ENCODE assay signal across 1 cellular context in genomic region chr4:103198111-103198765, GRCh38.
A peak's percentile ranks its signal among the peaks of the same experiment; 100 is the strongest.
TF ChIP-seq lines count a peak whose summit lies in the region.

Gene CENPE (minus strand): TSS chr4:103198343. CDS start chr4:103198319, 24 bp downstream.

TF ChIP-seq in HepG2, 621 proteins besides CTCF, POLR2A, EP300 and RAD21 (continued from another document and continues in another):
- TF ChIP-seq, protein P1, sequence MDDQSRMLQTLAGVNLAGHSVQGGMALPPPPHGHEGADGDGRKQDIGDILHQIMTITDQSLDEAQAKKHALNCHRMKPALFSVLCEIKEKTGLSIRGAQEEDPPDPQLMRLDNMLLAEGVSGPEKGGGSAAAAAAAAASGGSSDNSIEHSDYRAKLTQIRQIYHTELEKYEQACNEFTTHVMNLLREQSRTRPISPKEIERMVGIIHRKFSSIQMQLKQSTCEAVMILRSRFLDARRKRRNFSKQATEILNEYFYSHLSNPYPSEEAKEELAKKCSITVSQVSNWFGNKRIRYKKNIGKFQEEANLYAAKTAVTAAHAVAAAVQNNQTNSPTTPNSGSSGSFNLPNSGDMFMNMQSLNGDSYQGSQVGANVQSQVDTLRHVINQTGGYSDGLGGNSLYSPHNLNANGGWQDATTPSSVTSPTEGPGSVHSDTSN (CRISPR knock-in tag; IDR thresholded peaks at IDR 0.05; ENCODE audit: borderline replicate concordance): no peak
- peak; percentile 99 for TF ChIP-seq ZFP91 (CRISPR knock-in tag; IDR thresholded peaks at IDR 0.05; ENCODE audit: borderline replicate concordance)
- TF ChIP-seq AKAP8 (CRISPR knock-in tag; IDR thresholded peaks at IDR 0.05): no peak
- TF ChIP-seq MED8 (CRISPR knock-in tag; IDR thresholded peaks at IDR 0.05; ENCODE audit: insufficient replicate concordance): no peak
- TF ChIP-seq ZNF207 (IDR thresholded peaks at IDR 0.05; ENCODE audit: borderline replicate concordance): no peak
- TF ChIP-seq GABPA (IDR thresholded peaks at IDR 0.05; ENCODE audit: low read depth, low read length): no peak
- TF ChIP-seq GABPA (CRISPR knock-in tag; IDR thresholded peaks at IDR 0.05; ENCODE audit: low read depth): 0 out of 2 replicates have a peak, but pooled peaks have one; percentile 15
- TF ChIP-seq KDM2A (CRISPR knock-in tag; IDR thresholded peaks at IDR 0.05; ENCODE audit: borderline replicate concordance, low read depth): peak; percentile 84
- TF ChIP-seq, protein P2, sequence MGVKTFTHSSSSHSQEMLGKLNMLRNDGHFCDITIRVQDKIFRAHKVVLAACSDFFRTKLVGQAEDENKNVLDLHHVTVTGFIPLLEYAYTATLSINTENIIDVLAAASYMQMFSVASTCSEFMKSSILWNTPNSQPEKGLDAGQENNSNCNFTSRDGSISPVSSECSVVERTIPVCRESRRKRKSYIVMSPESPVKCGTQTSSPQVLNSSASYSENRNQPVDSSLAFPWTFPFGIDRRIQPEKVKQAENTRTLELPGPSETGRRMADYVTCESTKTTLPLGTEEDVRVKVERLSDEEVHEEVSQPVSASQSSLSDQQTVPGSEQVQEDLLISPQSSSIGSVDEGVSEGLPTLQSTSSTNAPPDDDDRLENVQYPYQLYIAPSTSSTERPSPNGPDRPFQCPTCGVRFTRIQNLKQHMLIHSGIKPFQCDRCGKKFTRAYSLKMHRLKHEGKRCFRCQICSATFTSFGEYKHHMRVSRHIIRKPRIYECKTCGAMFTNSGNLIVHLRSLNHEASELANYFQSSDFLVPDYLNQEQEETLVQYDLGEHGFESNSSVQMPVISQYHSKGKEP (CRISPR knock-in tag; IDR thresholded peaks at IDR 0.05): no peak
- TF ChIP-seq, protein P3, sequence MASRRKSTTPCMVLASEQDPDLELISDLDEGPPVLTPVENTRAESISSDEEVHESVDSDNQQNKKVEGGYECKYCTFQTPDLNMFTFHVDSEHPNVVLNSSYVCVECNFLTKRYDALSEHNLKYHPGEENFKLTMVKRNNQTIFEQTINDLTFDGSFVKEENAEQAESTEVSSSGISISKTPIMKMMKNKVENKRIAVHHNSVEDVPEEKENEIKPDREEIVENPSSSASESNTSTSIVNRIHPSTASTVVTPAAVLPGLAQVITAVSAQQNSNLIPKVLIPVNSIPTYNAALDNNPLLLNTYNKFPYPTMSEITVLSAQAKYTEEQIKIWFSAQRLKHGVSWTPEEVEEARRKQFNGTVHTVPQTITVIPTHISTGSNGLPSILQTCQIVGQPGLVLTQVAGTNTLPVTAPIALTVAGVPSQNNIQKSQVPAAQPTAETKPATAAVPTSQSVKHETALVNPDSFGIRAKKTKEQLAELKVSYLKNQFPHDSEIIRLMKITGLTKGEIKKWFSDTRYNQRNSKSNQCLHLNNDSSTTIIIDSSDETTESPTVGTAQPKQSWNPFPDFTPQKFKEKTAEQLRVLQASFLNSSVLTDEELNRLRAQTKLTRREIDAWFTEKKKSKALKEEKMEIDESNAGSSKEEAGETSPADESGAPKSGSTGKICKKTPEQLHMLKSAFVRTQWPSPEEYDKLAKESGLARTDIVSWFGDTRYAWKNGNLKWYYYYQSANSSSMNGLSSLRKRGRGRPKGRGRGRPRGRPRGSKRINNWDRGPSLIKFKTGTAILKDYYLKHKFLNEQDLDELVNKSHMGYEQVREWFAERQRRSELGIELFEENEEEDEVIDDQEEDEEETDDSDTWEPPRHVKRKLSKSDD (CRISPR knock-in tag; IDR thresholded peaks at IDR 0.05; ENCODE audit: low read depth): no peak; the same call in 1 of the 2 replicates
- no peak for TF ChIP-seq ZNF326 (CRISPR knock-in tag; IDR thresholded peaks at IDR 0.05; ENCODE audit: borderline replicate concordance)
- TF ChIP-seq TBX3 (IDR thresholded peaks at IDR 0.05; ENCODE audit: borderline replicate concordance): no peak
- no peak for TF ChIP-seq IRX3 (CRISPR knock-in tag; IDR thresholded peaks at IDR 0.05; ENCODE audit: borderline replicate concordance, low read depth)
- peak; percentile 100 for TF ChIP-seq PRDM10 (CRISPR knock-in tag; IDR thresholded peaks at IDR 0.05; ENCODE audit: low read depth)
- TF ChIP-seq SMARCC2 (IDR thresholded peaks at IDR 0.05): no peak
- TF ChIP-seq, protein P4, sequence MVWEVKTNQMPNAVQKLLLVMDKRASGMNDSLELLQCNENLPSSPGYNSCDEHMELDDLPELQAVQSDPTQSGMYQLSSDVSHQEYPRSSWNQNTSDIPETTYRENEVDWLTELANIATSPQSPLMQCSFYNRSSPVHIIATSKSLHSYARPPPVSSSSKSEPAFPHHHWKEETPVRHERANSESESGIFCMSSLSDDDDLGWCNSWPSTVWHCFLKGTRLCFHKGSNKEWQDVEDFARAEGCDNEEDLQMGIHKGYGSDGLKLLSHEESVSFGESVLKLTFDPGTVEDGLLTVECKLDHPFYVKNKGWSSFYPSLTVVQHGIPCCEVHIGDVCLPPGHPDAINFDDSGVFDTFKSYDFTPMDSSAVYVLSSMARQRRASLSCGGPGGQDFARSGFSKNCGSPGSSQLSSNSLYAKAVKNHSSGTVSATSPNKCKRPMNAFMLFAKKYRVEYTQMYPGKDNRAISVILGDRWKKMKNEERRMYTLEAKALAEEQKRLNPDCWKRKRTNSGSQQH (CRISPR knock-in tag; IDR thresholded peaks at IDR 0.05; ENCODE audit: low read depth): peak; percentile 47; the same call in 1 of the 2 replicates
- TF ChIP-seq ZFYVE20 (CRISPR knock-in tag; IDR thresholded peaks at IDR 0.05; ENCODE audit: borderline replicate concordance, low read depth): no peak
- TF ChIP-seq ZNF7 (CRISPR knock-in tag; IDR thresholded peaks at IDR 0.05): no peak
- no peak for TF ChIP-seq ZNF24 (IDR thresholded peaks at IDR 0.05)
- TF ChIP-seq ZNF660 (CRISPR knock-in tag; IDR thresholded peaks at IDR 0.05; ENCODE audit: borderline replicate concordance, low read depth): no peak
- 0 out of 2 replicates have a peak, but pooled peaks have one; percentile 61 for TF ChIP-seq ZNF343 (CRISPR knock-in tag; IDR thresholded peaks at IDR 0.05)
- no peak for TF ChIP-seq GPN1 (CRISPR knock-in tag; IDR thresholded peaks at IDR 0.05; ENCODE audit: borderline replicate concordance)
- TF ChIP-seq ZNF576 (CRISPR knock-in tag; IDR thresholded peaks at IDR 0.05): no peak
- TF ChIP-seq, protein P5, sequence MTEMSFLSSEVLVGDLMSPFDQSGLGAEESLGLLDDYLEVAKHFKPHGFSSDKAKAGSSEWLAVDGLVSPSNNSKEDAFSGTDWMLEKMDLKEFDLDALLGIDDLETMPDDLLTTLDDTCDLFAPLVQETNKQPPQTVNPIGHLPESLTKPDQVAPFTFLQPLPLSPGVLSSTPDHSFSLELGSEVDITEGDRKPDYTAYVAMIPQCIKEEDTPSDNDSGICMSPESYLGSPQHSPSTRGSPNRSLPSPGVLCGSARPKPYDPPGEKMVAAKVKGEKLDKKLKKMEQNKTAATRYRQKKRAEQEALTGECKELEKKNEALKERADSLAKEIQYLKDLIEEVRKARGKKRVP (CRISPR knock-in tag; IDR thresholded peaks at IDR 0.05): no peak
- no peak for TF ChIP-seq SMAD1 (CRISPR knock-in tag; IDR thresholded peaks at IDR 0.05; ENCODE audit: borderline replicate concordance, low read depth)
- TF ChIP-seq, protein P6, sequence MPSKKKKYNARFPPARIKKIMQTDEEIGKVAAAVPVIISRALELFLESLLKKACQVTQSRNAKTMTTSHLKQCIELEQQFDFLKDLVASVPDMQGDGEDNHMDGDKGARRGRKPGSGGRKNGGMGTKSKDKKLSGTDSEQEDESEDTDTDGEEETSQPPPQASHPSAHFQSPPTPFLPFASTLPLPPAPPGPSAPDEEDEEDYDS (CRISPR knock-in tag; IDR thresholded peaks at IDR 0.05): peak; percentile 69
- TF ChIP-seq, protein P7, sequence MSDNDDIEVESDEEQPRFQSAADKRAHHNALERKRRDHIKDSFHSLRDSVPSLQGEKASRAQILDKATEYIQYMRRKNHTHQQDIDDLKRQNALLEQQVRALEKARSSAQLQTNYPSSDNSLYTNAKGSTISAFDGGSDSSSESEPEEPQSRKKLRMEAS (IDR thresholded peaks at IDR 0.05): peak; percentile 90
- TF ChIP-seq KLF12 (CRISPR knock-in tag; IDR thresholded peaks at IDR 0.05; ENCODE audit: borderline replicate concordance): no peak
- TF ChIP-seq MED13 (CRISPR knock-in tag; IDR thresholded peaks at IDR 0.05): no peak; the same call in 1 of the 2 replicates
- no peak for TF ChIP-seq HOXA7 (CRISPR knock-in tag; IDR thresholded peaks at IDR 0.05)
- no peak for TF ChIP-seq FOSL1 (CRISPR knock-in tag; IDR thresholded peaks at IDR 0.05; ENCODE audit: borderline replicate concordance)
- TF ChIP-seq ZNF556 (CRISPR knock-in tag; IDR thresholded peaks at IDR 0.05; ENCODE audit: borderline replicate concordance): peak; percentile 48; the same call in 1 of the 2 replicates
- TF ChIP-seq, protein P8, sequence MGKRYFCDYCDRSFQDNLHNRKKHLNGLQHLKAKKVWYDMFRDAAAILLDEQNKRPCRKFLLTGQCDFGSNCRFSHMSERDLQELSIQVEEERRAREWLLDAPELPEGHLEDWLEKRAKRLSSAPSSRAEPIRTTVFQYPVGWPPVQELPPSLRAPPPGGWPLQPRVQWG (CRISPR knock-in tag; IDR thresholded peaks at IDR 0.05; ENCODE audit: borderline replicate concordance, low read depth): no peak
- peak; percentile 63; the same call in 1 of the 2 replicates for TF ChIP-seq CCDC6 (CRISPR knock-in tag; IDR thresholded peaks at IDR 0.05)
- TF ChIP-seq FOXP1 (IDR thresholded peaks at IDR 0.05): no peak
- no peak for TF ChIP-seq FOXP1 (CRISPR knock-in tag; IDR thresholded peaks at IDR 0.05)
- TF ChIP-seq TRIM22 (IDR thresholded peaks at IDR 0.05): no peak
- TF ChIP-seq HNF4A (CRISPR knock-in tag; IDR thresholded peaks at IDR 0.05): no peak
